Comparison of ENCODE assay signal across 9 cellular contexts in genomic region chr14:64762044-64763034, GRCh38. TPM values are rescaled to one million over a fixed set of nuclear protein-coding genes. Genes with fewer than 3 reads are reported as not detected.
DNase-seq lines count a peak whose midpoint lies in the region; ATAC-seq and TF ChIP-seq lines count a peak whose summit lies in the region.
"Had no signal": no experiment of that assay in that cellular context is flagged by ENCODE, and none has a peak within 500 bp of the region (broad histone marks: within the 10 kb centered on the region; RNA-seq: fewer than 3 reads in every experiment).

No MANE protein-coding gene starts in this region.

- no peaks in the 10 kb centered on the region for H3K36me3 ChIP-seq in Caco-2 (ENCODE audit: control insufficient read depth, insufficient read depth, low read length)

- H3K4me3 Mint-ChIP-seq in Caco-2 (ENCODE audit: unreplicated experiment), result no peak overlapping the region
- H3K4me3 Mint-ChIP-seq: naive B cell had no signal

- H3K4me3 ChIP-seq in Caco-2 (ENCODE audit: low read depth, low read length), result no peak overlapping the region

- CTCF ChIA-PET in Caco-2 (lab: Charles Lee), result interaction anchor here (1.0 kb wide), 3 partner anchors 48 to 83 kb away, joined by 3 to 4 read pairs (median 4); no protein-coding TSS in a partner anchor

- in situ Hi-C loops in GM13976 (cut with MboI; ENCODE audit: low sequenced_read_pairs, unreplicated experiment), result no loop called here

- intact Hi-C loops in Caco-2 (cut with micrococcal nuclease; ENCODE audit: unreplicated experiment) (loop anchor here (5.0 kb wide), 3 partner anchors 130 to 420 kb away; partner anchors contain the start of gene HSPA2), left colon (cut with DNase I, micrococcal nuclease) (loop anchor here in 1 of 2 donors (5.0 kb wide), 1 partner anchor 90 kb away; no protein-coding TSS in a partner anchor)

- H3K9me3 ChIP-seq in Caco-2, result no peaks in the 10 kb centered on the region

- H3K27me3 Mint-ChIP-seq in Caco-2 (ENCODE audit: insufficient read depth, unreplicated experiment), result no peaks in the 10 kb centered on the region

- DNase-seq in Caco-2 (no peak), NCI-H1105 (lab: John Stamatoyannopoulos, UW) (peak; percentile 93), SW480 (ENCODE audit: low spot score) (peak; percentile 64), cerebellum (ENCODE audit: low spot score) (peak; percentile 85), left colon (peak; percentile 86 to 88), 8988T (no peak), GM13976 (ENCODE audit: low spot score) (no peak)
- peak; percentile 27 to 31 for DNase-seq in stimulated activated CD4-positive, alpha-beta T cell treated with anti-CD3 and anti-CD28 coated beads, Interleukin-4, amount 100 ng/mL, for 4 hours
- DNase-seq: naive B cell had no signal

- H3K4me1 Mint-ChIP-seq in Caco-2 (ENCODE audit: low read depth, unreplicated experiment), result peaks cover 60% of the 10 kb centered on the region

- TF ChIP-seq CTCF in Caco-2 (IDR thresholded peaks at IDR 0.05; ENCODE audit: insufficient read depth in 1 of 2, low read depth in 1 of 2, low read length in 1 of 2, severe bottlenecking in 1 of 2, unreplicated experiment in 1 of 2) (no peak), GM13976 (IDR thresholded peaks at IDR 0.05; ENCODE audit: borderline replicate concordance, control extremely low read depth, extremely low read depth, insufficient read depth, missing control alignments) (no peak)

- H3K9me3 Mint-ChIP-seq in Caco-2 (ENCODE audit: unreplicated experiment), result no peaks in the 10 kb centered on the region
- H3K9me3 Mint-ChIP-seq: naive B cell had no signal

- no TSS peak for BruUV-seq in Caco-2 (replicated peaks; lab: Mats Ljungman, UMichigan)

- H3K27ac Mint-ChIP-seq in Caco-2 (ENCODE audit: unreplicated experiment), result peak overlapping the region; percentile 92

- peak; percentile 66 for ATAC-seq in left colon

- POLR2A ChIA-PET in Caco-2 (lab: Charles Lee), result interaction anchor here (0.5 kb wide), 1 partner anchor 53 kb away, joined by 4 read pairs; no protein-coding TSS in a partner anchor

- H3K36me3 Mint-ChIP-seq in Caco-2 (ENCODE audit: insufficient read depth, unreplicated experiment), result peaks cover 28% of the 10 kb centered on the region
- H3K36me3 Mint-ChIP-seq: naive B cell had no signal

- no peaks in the 10 kb centered on the region for H3K27me3 ChIP-seq in Caco-2 (replicated peaks; ENCODE audit: control insufficient read depth, insufficient read depth, low read length)

- H3K4me1 ChIP-seq in Caco-2, result peaks cover 59% of the 10 kb centered on the region

RNA-seq across cellular contexts. Expression of gene PLEKHG3, which starts 58.1 kb away (rescaled TPM):
- total RNA-seq in Caco-2 (2022) (85.9 and 90.8 TPM in 2 replicates), cerebellum (5.9 TPM), left colon (10 to 100 TPM; 79.3 to 90.1 TPM)

Comparison
In these comparisons a context has a peak if more than half of its experiments do, and no peak if none do; other contexts are left out.
1. DNase-seq: peak in NCI-H1105 (single experiment), SW480 (single experiment), cerebellum (single experiment), left colon (2 of 2) and stimulated activated CD4-positive, alpha-beta T cell treated with anti-CD3 and anti-CD28 coated beads, Interleukin-4, amount 100 ng/mL, for 4 hours (2 of 2); none in Caco-2 (0 of 2), 8988T (single experiment) and GM13976 (single experiment).
2. RNA of gene PLEKHG3, which starts 58.1 kb away (total RNA-seq): 79.3 to 90.1 TPM in left colon and 85.9 to 90.8 TPM in Caco-2; 5.9 TPM in cerebellum (single experiment); every median in the first group is over 10 times any median in the second.